ENCODE assay signal across 17 cellular contexts in genomic region chr1:27616441-27616840, GRCh38.
DNase-seq lines count a peak whose midpoint lies in the region; TF ChIP-seq lines count a peak whose summit lies in the region.
"Had no signal": no experiment of that assay in that cellular context is flagged by ENCODE, and none has a peak within 500 bp of the region (broad histone marks: within the 10 kb centered on the region; RNA-seq: fewer than 3 reads in every experiment).

No MANE protein-coding gene starts in this region.

- H3K4me3 ChIP-seq in AG09309 (ENCODE audit: control insufficient read depth, low read depth, low read length) (no peak overlapping the region), WERI-Rb-1 (ENCODE audit: low read depth, low read length) (no peak overlapping the region), foreskin fibroblast (ENCODE audit: low read depth in 1 of 2, low read length in 2 of 2) (no peak overlapping the region)
- H3K4me3 ChIP-seq: heart left ventricle, lower lobe of right lung had no signal

- no peaks in the 10 kb centered on the region for H3K36me3 ChIP-seq in WERI-Rb-1

- H3K27ac ChIP-seq in WERI-Rb-1 = no peak overlapping the region
- H3K27ac ChIP-seq: lower lobe of right lung, parathyroid adenoma had no signal

- TF ChIP-seq CTCF in AG09309 (IDR thresholded peaks at IDR 0.05; ENCODE audit: control insufficient read depth, insufficient read depth, low read depth, low read length, missing control alignments) = peak; percentile 28
- TF ChIP-seq CTCF in GM12874 (IDR thresholded peaks at IDR 0.05; ENCODE audit: insufficient read depth, low read depth, low read length) = 0 out of 2 replicates have a peak, but pooled peaks have one; percentile 0
- peak; percentile 65 for TF ChIP-seq CTCF in WERI-Rb-1 (IDR thresholded peaks at IDR 0.05; ENCODE audit: low read depth, low read length)
- TF ChIP-seq CTCF in foreskin fibroblast (IDR thresholded peaks at IDR 0.05; ENCODE audit: low read depth, low read length) = peak; percentile 3

- H3K9me3 ChIP-seq in WERI-Rb-1 (ENCODE audit: severe bottlenecking) = no peaks in the 10 kb centered on the region
- H3K9me3 ChIP-seq: heart left ventricle, lower lobe of right lung had no signal

- DNase-seq in AG09309 (ENCODE audit: low read depth) = no peak
- no peak for DNase-seq in WERI-Rb-1
- no peak for DNase-seq in foreskin fibroblast
- no peak for DNase-seq in T1000 (lab: John Stamatoyannopoulos, UW)
- DNase-seq in activated T-cell treated with anti-CD3 and anti-CD28 coated beads, Interleukin-2, amount 50 U/mL, for 48 hours = no peak
- DNase-seq in GM19238 (ENCODE audit: insufficient read length, low spot score) = no peak
- DNase-seq in DMS53 (lab: John Stamatoyannopoulos, UW) = no peak
- DNase-seq: amygdala; effector memory CD4-positive, alpha-beta T cell; GOT3; lower lobe of right lung; NCI-H2029 treated with DMSO at 0.1 percent for 48 hours; stimulated activated CD4-positive, alpha-beta T cell treated with anti-CD3 and anti-CD28 coated beads, Interleukin-1b, Interleukin-23, amount 100 ng/mL, for 48 hours; T-helper 9 cell had no signal

- H3K27me3 ChIP-seq in WERI-Rb-1 (ENCODE audit: insufficient read depth, low read depth, severe bottlenecking) = no peaks in the 10 kb centered on the region
- H3K27me3 ChIP-seq: heart left ventricle had no signal

Comparison
In these comparisons a context has a peak if more than half of its experiments do, and no peak if none do; other contexts are left out.
1. CTCF ChIP-seq: peak in every context shown above with its lines; median percentile 65 in WERI-Rb-1; 28 in AG09309; 3 in foreskin fibroblast; 0 in GM12874.